18 cellular contexts compared by ENCODE assay signal in genomic region chr20:14744723-14745122, GRCh38.
DNase-seq lines count a peak whose midpoint lies in the region; ATAC-seq, FAIRE-seq and TF ChIP-seq lines count a peak whose summit lies in the region.
"Had no signal": no experiment of that assay in that cellular context is flagged by ENCODE, and none has a peak within 500 bp of the region (broad histone marks: within the 10 kb centered on the region; RNA-seq: fewer than 3 reads in every experiment).

No MANE protein-coding gene starts in this region.

- TF ChIP-seq CTCF in GM06990 (IDR thresholded peaks at IDR 0.05; ENCODE audit: insufficient read depth, low read length, poor library complexity, severe bottlenecking), result no peak

- peak; percentile 85 for ATAC-seq in HG02588 (IDR thresholded peaks at IDR 0.05; ENCODE audit: unreplicated experiment)
- ATAC-seq in HG03108 (IDR thresholded peaks at IDR 0.05; ENCODE audit: unreplicated experiment), result peak; percentile 83
- ATAC-seq: activated CD4-positive, CD25-positive, alpha-beta regulatory T cell treated with anti-CD3 and anti-CD28 coated beads, Interleukin-2, amount 50 U/mL, for 24 hours had no signal

- peak; percentile 72 for FAIRE-seq in GM19239 (lab: Jason Lieb, UNC)
- FAIRE-seq: endothelial cell of umbilical vein had no signal

- H3K4me3 ChIP-seq in GM06990 (replicated peaks; ENCODE audit: low read depth, low read length), result no peak overlapping the region

- H3K36me3 ChIP-seq in GM06990 (ENCODE audit: control insufficient read depth, insufficient read depth, low read length), result no peaks in the 10 kb centered on the region

- peak; percentile 21 for DNase-seq in GM06990 (ENCODE audit: extremely low read depth, insufficient read length)
- DNase-seq in GM19239 (ENCODE audit: insufficient read length, low spot score), result no peak
- no peak for DNase-seq in amygdala (lab: John Stamatoyannopoulos, UW)
- no peak for DNase-seq in NCI-H524 treated with DMSO at 0.1 percent for 48 hours (lab: John Stamatoyannopoulos, UW)
- no peak for DNase-seq in glomerular visceral epithelial cell (ENCODE audit: extremely low spot score)
- no peak for DNase-seq in DMS153 (lab: John Stamatoyannopoulos, UW)
- DNase-seq: 8988T; CD4-positive, CD25-positive, alpha-beta regulatory T cell; head of caudate nucleus; NCI-H1417; NCI-H510A; posterior cingulate gyrus; stimulated activated CD4-positive, alpha-beta T cell treated with anti-CD3 and anti-CD28 coated beads, Interleukin-15, amount 100 ng/mL, for 24 hours; T-helper 1 cell had no signal

- no peaks in the 10 kb centered on the region for H3K27me3 ChIP-seq in GM06990 (replicated peaks; ENCODE audit: control insufficient read depth, insufficient read depth, low read length)
